Comparison of ENCODE assay signal across 2 cellular contexts in the genomic region with DNA sequence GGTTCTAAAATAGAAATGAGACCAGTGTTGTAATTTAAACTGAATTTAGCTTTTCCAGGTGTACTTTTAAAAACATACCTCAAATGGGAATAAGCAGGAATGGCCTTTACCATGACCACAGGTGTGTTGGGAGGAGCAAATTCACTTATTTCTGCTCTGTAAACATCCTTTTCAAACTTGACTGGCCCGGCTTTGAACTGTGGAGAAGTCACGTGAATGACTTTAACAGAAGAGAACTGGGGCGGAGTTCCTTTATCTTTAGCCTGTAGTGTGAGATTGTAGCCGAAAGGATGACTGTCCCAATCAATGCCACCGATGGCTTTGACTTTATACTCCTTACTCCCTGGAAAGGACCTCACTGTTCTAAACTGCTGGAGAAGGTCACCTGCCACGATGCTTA.
TF ChIP-seq lines count a peak whose summit lies in the region.

No MANE protein-coding gene starts in this region.

TF ChIP-seq in HCT116, 20 proteins besides CTCF, POLR2A, EP300 and RAD21:
- TF ChIP-seq, protein P1, sequence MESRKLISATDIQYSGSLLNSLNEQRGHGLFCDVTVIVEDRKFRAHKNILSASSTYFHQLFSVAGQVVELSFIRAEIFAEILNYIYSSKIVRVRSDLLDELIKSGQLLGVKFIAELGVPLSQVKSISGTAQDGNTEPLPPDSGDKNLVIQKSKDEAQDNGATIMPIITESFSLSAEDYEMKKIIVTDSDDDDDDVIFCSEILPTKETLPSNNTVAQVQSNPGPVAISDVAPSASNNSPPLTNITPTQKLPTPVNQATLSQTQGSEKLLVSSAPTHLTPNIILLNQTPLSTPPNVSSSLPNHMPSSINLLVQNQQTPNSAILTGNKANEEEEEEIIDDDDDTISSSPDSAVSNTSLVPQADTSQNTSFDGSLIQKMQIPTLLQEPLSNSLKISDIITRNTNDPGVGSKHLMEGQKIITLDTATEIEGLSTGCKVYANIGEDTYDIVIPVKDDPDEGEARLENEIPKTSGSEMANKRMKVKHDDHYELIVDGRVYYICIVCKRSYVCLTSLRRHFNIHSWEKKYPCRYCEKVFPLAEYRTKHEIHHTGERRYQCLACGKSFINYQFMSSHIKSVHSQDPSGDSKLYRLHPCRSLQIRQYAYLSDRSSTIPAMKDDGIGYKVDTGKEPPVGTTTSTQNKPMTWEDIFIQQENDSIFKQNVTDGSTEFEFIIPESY (IDR thresholded peaks at IDR 0.05; ENCODE audit: extremely low read depth, insufficient replicate concordance, low read length): no peak
- TF ChIP-seq SP1 (IDR thresholded peaks at IDR 0.05; ENCODE audit: low read depth) (no peak), EZH2phosphoT487 (IDR thresholded peaks at IDR 0.05; ENCODE audit: borderline replicate concordance) (no peak), EGR1 (IDR thresholded peaks at IDR 0.05; ENCODE audit: low read depth) (no peak), POLR2AphosphoS5 (IDR thresholded peaks at IDR 0.05; ENCODE audit: low read depth, low read length) (0 out of 2 replicates have a peak, but pooled peaks have one; percentile 3), TCF7L2 (IDR thresholded peaks at IDR 0.05; ENCODE audit: borderline replicate concordance, extremely low read depth, insufficient read depth, insufficient read length) (no peak)

TF ChIP-seq in IMR-90, 13 proteins besides CTCF, POLR2A, EP300 and RAD21:
- TF ChIP-seq MXI1 (IDR thresholded peaks at IDR 0.05; ENCODE audit: borderline replicate concordance, low read depth, low read length) (no peak), NFE2L2 (IDR thresholded peaks at IDR 0.05; ENCODE audit: low read depth, low read length) (no peak), BHLHE40 (IDR thresholded peaks at IDR 0.05; ENCODE audit: low read depth, low read length) (no peak), USF2 (IDR thresholded peaks at IDR 0.05; ENCODE audit: low read depth, low read length) (no peak), MAFK (IDR thresholded peaks at IDR 0.05; ENCODE audit: low read depth, low read length) (no peak), MAZ (IDR thresholded peaks at IDR 0.05; ENCODE audit: borderline replicate concordance, low read depth, low read length) (no peak), RCOR1 (IDR thresholded peaks at IDR 0.05; ENCODE audit: insufficient replicate concordance, low read length) (no peak), RFX5 (IDR thresholded peaks at IDR 0.05; ENCODE audit: low read depth, low read length) (no peak), CHD1 (IDR thresholded peaks at IDR 0.05; ENCODE audit: low read depth, low read length) (no peak), SMC3 (IDR thresholded peaks at IDR 0.05; ENCODE audit: low read depth, low read length) (no peak)
